ENCODE assay signal across 26 cellular contexts in genomic region chr10:88763441-88763840, GRCh38. TPM values are rescaled to one million over a fixed set of nuclear protein-coding genes. Genes with fewer than 3 reads are reported as not detected.
"Had no signal": no experiment of that assay in that cellular context is flagged by ENCODE, and none has a peak within 500 bp of the region (broad histone marks: within the 10 kb centered on the region; RNA-seq: fewer than 3 reads in every experiment).

No MANE protein-coding gene starts in this region.

- H3K4me3 ChIP-seq: ascending aorta, esophagus muscularis mucosa, lower lobe of right lung, right atrium auricular region, suprapubic skin, transverse colon, uterus had no signal

- H3K36me3 ChIP-seq: ascending aorta, esophagus muscularis mucosa, lower lobe of right lung, right atrium auricular region, suprapubic skin, transverse colon, uterus had no signal

- H3K27me3 ChIP-seq: ascending aorta, esophagus muscularis mucosa, foreskin keratinocyte, right atrium auricular region, suprapubic skin, transverse colon, uterus had no signal

- H3K9me3 ChIP-seq: ascending aorta, esophagus muscularis mucosa, lower lobe of right lung, right atrium auricular region, suprapubic skin, transverse colon, uterus had no signal

- DNase-seq: activated CD4-positive, alpha-beta T cell treated with anti-CD3 and anti-CD28 coated beads for 1 hour; activated CD8-positive, alpha-beta memory T cell treated with anti-CD3 and anti-CD28 coated beads for 24 hours; activated gamma-delta T cell; activated T-cell treated with anti-CD3 and anti-CD28 coated beads, Interleukin-2, amount 50 U/mL, for 72 hours; cortex of kidney; glutamatergic neuron; hippocampal formation; islet precursor cell; left colon; lower lobe of right lung; midbrain; stimulated activated CD4-positive, alpha-beta T cell treated with anti-CD3 and anti-CD28 coated beads, Interleukin-2, amount 100 ng/mL, for 48 hours; T-helper 2 cell; transverse colon; uterus had no signal

- H3K4me1 ChIP-seq: ascending aorta, esophagus muscularis mucosa, foreskin keratinocyte, lower lobe of right lung, right atrium auricular region, transverse colon, uterus had no signal

- ATAC-seq: activated T-cell treated with anti-CD3 and anti-CD28 coated beads, Interleukin-2, amount 50 U/mL, for 72 hours; foreskin keratinocyte; left colon; lower lobe of right lung had no signal

- H3K27ac ChIP-seq: ascending aorta, esophagus muscularis mucosa, foreskin keratinocyte, lower lobe of right lung, right atrium auricular region, suprapubic skin, transverse colon, uterus, VCaP had no signal

RNA-seq across cellular contexts. Expression of gene LIPN, which starts 3.6 kb away (rescaled TPM):
- total RNA-seq: activated T-cell treated with anti-CD3 and anti-CD28 coated beads, Interleukin-2, amount 50 U/mL, for 72 hours; ascending aorta; foreskin keratinocyte; left colon; neural crest cell; progenitor cell of endocrine pancreas; right atrium auricular region; skeletal muscle tissue; uterus had no signal
- polyA plus RNA-seq: foreskin keratinocyte had no signal

RNA-seq across cellular contexts. Expression of gene LIPM, which starts 39.1 kb away (rescaled TPM):
- total RNA-seq: activated T-cell treated with anti-CD3 and anti-CD28 coated beads, Interleukin-2, amount 50 U/mL, for 72 hours; ascending aorta; esophagus muscularis mucosa; left colon; lower lobe of right lung; neural crest cell; omental fat pad; progenitor cell of endocrine pancreas; transverse colon; uterus had no signal

RNA-seq across cellular contexts. Expression of gene LIPK, which starts 57.4 kb away (rescaled TPM):
- total RNA-seq: activated T-cell treated with anti-CD3 and anti-CD28 coated beads, Interleukin-2, amount 50 U/mL, for 72 hours; ascending aorta; esophagus muscularis mucosa; foreskin keratinocyte; left colon; lower lobe of right lung; neural crest cell; omental fat pad; progenitor cell of endocrine pancreas; right atrium auricular region; skeletal muscle tissue; transverse colon; uterus had no signal
- polyA plus RNA-seq: adipose tissue, foreskin keratinocyte had no signal
